Comparison of ENCODE assay signal across 10 cellular contexts in genomic region chr7:80532153-80532552, GRCh38. TPM values are rescaled to one million over a fixed set of nuclear protein-coding genes. Genes with fewer than 3 reads are reported as not detected.
"Had no signal": no experiment of that assay in that cellular context is flagged by ENCODE, and none has a peak within 500 bp of the region (broad histone marks: within the 10 kb centered on the region; RNA-seq: fewer than 3 reads in every experiment).

No MANE protein-coding gene starts in this region.

- H3K27me3 Mint-ChIP-seq: IgD-negative memory B cell had no signal

- ATAC-seq: K562 had no signal

- H3K36me3 Mint-ChIP-seq: IgD-negative memory B cell had no signal

- H3K4me3 Mint-ChIP-seq: IgD-negative memory B cell had no signal

- DNase-seq: IMR-90, KBM-7, KG1 had no signal

- H3K4me1 Mint-ChIP-seq: IgD-negative memory B cell had no signal

- H3K9ac ChIP-seq: KMS-11 had no signal

- H3K27ac ChIP-seq: HL-60, KMS-11 had no signal

- H3K4me3 ChIP-seq: K562 had no signal

- FAIRE-seq: HTR-8/SVneo, K562 had no signal

- H3K4me2 ChIP-seq: KMS-11 had no signal

- H3K27ac Mint-ChIP-seq: IgD-negative memory B cell had no signal

RNA-seq across cellular contexts. Expression of gene GNAT3, which starts 20.3 kb away (rescaled TPM):
- total RNA-seq: HT-29, HT1080, IMR-90, K562 had no signal
- polyA plus RNA-seq: IgD-negative memory B cell, IMR-90, K562 had no signal
